Comparison of ENCODE assay signal across 8 cellular contexts in the genomic region with DNA sequence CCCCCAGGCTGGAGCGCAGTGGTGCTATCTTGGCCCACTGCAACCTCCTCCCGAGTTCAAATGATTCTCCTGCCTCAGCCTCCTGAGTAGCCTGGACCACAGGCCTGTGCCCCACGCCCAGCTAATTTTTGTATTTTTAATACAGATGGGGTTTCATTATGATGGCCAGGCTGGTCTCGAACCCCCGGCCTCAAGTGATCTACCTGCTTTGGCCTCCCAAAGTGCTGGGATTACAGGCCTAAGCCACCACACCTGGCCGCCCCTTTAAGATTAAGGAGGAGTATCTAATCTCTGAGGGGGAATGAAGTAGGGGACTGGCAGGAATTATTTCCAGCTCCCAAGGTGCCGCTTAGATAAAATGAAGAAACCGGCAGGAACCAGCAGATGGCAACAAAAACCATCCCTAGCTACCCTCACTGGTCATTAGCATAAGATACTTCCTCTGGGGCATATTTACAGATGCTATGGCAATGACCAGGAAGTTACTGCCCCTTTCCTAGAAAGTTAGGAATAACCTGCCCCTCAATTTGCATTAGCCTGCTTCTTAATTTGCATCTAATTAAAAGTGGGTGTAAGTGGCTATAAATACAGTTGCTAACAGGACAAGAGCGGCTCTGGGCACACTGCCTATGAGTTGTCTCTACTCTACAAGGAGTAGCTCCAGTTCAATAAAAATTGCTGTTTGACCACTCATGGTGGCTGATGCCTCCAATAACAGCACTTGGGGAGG. TPM values are rescaled to one million over a fixed set of nuclear protein-coding genes. Genes with fewer than 3 reads are reported as not detected.
DNase-seq lines count a peak whose midpoint lies in the region; ATAC-seq and TF ChIP-seq lines count a peak whose summit lies in the region.

No MANE protein-coding gene starts in this region.

- peaks cover 27% of the 10 kb centered on the region for H3F3A ChIP-seq in DOHH2 (ENCODE audit: control insufficient read depth, insufficient read depth)
- no peaks in the 10 kb centered on the region for H3F3A ChIP-seq in SK-N-SH (replicated peaks; ENCODE audit: insufficient read depth)

- peak; percentile 53; the same call in 1 of the 2 replicates for TF ChIP-seq RAD21 in SK-N-SH (IDR thresholded peaks at IDR 0.05; ENCODE audit: low read length)

- H3K4me1 ChIP-seq in DOHH2 (ENCODE audit: control insufficient read depth, low read length) (peaks cover 52% of the 10 kb centered on the region), SK-N-SH (ENCODE audit: control insufficient read depth in 1 of 2, insufficient read depth in 2 of 2, low read depth in 1 of 2, low read length in 1 of 2) (no peaks in the 10 kb centered on the region), stomach (no peaks in the 10 kb centered on the region)

- peak overlapping the region; percentile 88 for H3K4me3 ChIP-seq in DOHH2 (ENCODE audit: low read length)
- H3K4me3 ChIP-seq in SK-N-SH (ENCODE audit: low read depth in 2 of 2, low read length in 1 of 2): no peak overlapping the region
- no peak overlapping the region for H3K4me3 ChIP-seq in stomach

- CTCF ChIA-PET in SK-N-SH (lab: Yijun Ruan, JAX): interaction anchor here (0.9 to 1.5 kb wide), 5 partner anchors 9 to 30 kb away, joined by 3 to 7 read pairs (median 4); partner anchors contain the start of genes LRRC41 and UQCRH

- ATAC-seq in GM19455 (IDR thresholded peaks at IDR 0.05; ENCODE audit: unreplicated experiment): peak; percentile 46

- no peak overlapping the region for H3K9ac ChIP-seq in SK-N-SH

- no peak for TF ChIP-seq EP300 in SK-N-SH (IDR thresholded peaks at IDR 0.05; ENCODE audit: borderline replicate concordance in 1 of 2, low read depth in 1 of 2, low read length in 1 of 2)
- TF ChIP-seq EP300 in stomach (IDR thresholded peaks at IDR 0.05): no peak

- H3K9me2 ChIP-seq in DOHH2 (replicated peaks; ENCODE audit: control insufficient read depth, low read length) (no peaks in the 10 kb centered on the region), SK-N-SH (no peaks in the 10 kb centered on the region)

- no peak for TF ChIP-seq POLR2A in stomach (IDR thresholded peaks at IDR 0.05)

- H3K9me3 ChIP-seq in DOHH2 (ENCODE audit: control insufficient read depth, insufficient read depth, low read length) (no peaks in the 10 kb centered on the region), SK-N-SH (no peaks in the 10 kb centered on the region), stomach (no peaks in the 10 kb centered on the region)

- H3K27ac ChIP-seq in DOHH2 (ENCODE audit: low read depth, low read length): peak overlapping the region; percentile 87
- H3K27ac ChIP-seq in SK-N-SH (ENCODE audit: low read depth in 2 of 2, low read length in 1 of 2): no peak overlapping the region
- H3K27ac ChIP-seq in stomach: no peak overlapping the region

- DNase-seq in HT-29 (ENCODE audit: low spot score) (peak; percentile 75), SK-N-SH (peak; percentile 59), inferior parietal cortex (ENCODE audit: extremely low spot score) (peak; percentile 25), stomach (no peak), NCI-H128 (lab: John Stamatoyannopoulos, UW; ENCODE audit: unreplicated experiment) (no peak), dedifferentiated amniotic fluid mesenchymal stem cell (ENCODE audit: extremely low spot score) (no peak)

- H3K4me2 ChIP-seq in DOHH2 (ENCODE audit: low read length): peak overlapping the region; percentile 69
- H3K4me2 ChIP-seq in SK-N-SH: no peak overlapping the region

- intact Hi-C loops in stomach (cut with DNase I; ENCODE audit: low total_unique reads): no loop called here

- H3K27me3 ChIP-seq in DOHH2 (ENCODE audit: control insufficient read depth, low read length) (no peaks in the 10 kb centered on the region), SK-N-SH (ENCODE audit: insufficient read depth) (no peaks in the 10 kb centered on the region), stomach (no peaks in the 10 kb centered on the region)

- 85% methylated on average over 9 of the region's 9 CpGs for WGBS in SK-N-SH (ENCODE audit: low lambda C conversion rate)
- WGBS in stomach, 5 donors: 70 to 84% (median 74%) methylated on average over 7 to 9 of the region's 9 CpGs

- no peaks in the 10 kb centered on the region for H4K20me1 ChIP-seq in DOHH2 (ENCODE audit: control insufficient read depth, insufficient read depth, low read depth, low read length)
- H4K20me1 ChIP-seq in SK-N-SH (ENCODE audit: insufficient read depth): no peaks in the 10 kb centered on the region

- H3K79me2 ChIP-seq in DOHH2 (ENCODE audit: control insufficient read depth, low read length): peaks cover 31% of the 10 kb centered on the region
- no peaks in the 10 kb centered on the region for H3K79me2 ChIP-seq in SK-N-SH (ENCODE audit: insufficient read depth)

- H3K36me3 ChIP-seq in DOHH2 (ENCODE audit: control insufficient read depth, low read length) (peaks cover 15% of the 10 kb centered on the region; the same call in 1 of the 2 replicates), SK-N-SH (replicated peaks in 1 of 2; ENCODE audit: control insufficient read depth in 1 of 2, insufficient read depth in 2 of 2, low read length in 1 of 2) (no peaks in the 10 kb centered on the region), stomach (no peaks in the 10 kb centered on the region)

- POLR2A ChIA-PET in SK-N-SH (lab: Yijun Ruan, JAX): no interaction called here

- no peak overlapping the region for H2AFZ ChIP-seq in SK-N-SH (ENCODE audit: low read depth)

- peak; percentile 72 for TF ChIP-seq CTCF in DOHH2 (IDR thresholded peaks at IDR 0.05; ENCODE audit: low read depth, low read length, poor library complexity, severe bottlenecking)
- peak; percentile 35 for TF ChIP-seq CTCF in SK-N-SH (IDR thresholded peaks at IDR 0.05)
- no peak for TF ChIP-seq CTCF in stomach (IDR thresholded peaks at IDR 0.05)

TF ChIP-seq in SK-N-SH, 30 proteins besides CTCF, POLR2A, EP300 and RAD21:
- TF ChIP-seq CHD2 (IDR thresholded peaks at IDR 0.05; ENCODE audit: low read length, partially characterized antibody) (no peak), FOXM1 (IDR thresholded peaks at IDR 0.05; ENCODE audit: low read depth) (no peak), MXI1 (IDR thresholded peaks at IDR 0.05; ENCODE audit: low read depth, low read length) (no peak), FOSL2 (IDR thresholded peaks at IDR 0.05; ENCODE audit: borderline replicate concordance, low read depth) (no peak), SMC3 (IDR thresholded peaks at IDR 0.05; ENCODE audit: low read depth, low read length) (peak; percentile 18; the same call in 1 of the 2 replicates)

RNA-seq across cellular contexts. Expression of gene NSUN4, which starts 7.1 kb away (rescaled TPM):
- 6.8 and 24.8 TPM in 2 replicates for total RNA-seq in HT-29 (2014; rRNA removed; shearing (Covaris generic))
- polyA plus RNA-seq in SK-N-SH (2012; rRNA removed) (14.7 and 18.8 TPM in 2 replicates), stomach (10 to 100 TPM in 1 of 3 donors, 1 to 10 TPM in 2; 6.6 to 15.4 (median 7.4) TPM)
- polyA plus RNA-seq in SK-N-SH (2012; cell fraction: cytosol; rRNA removed): 11.4 and 15.8 TPM in 2 replicates
- polyA plus RNA-seq in SK-N-SH (2012; cell fraction: nucleus; rRNA removed): 22.7 and 26.9 TPM in 2 replicates
- total RNA-seq in stomach: 10 to 100 TPM in 3 of 5 donors, 1 to 10 TPM in 2; 1.2 to 56.7 (median 15.4) TPM

RNA-seq across cellular contexts. Expression of gene UQCRH, which starts 30.0 kb away (rescaled TPM):
- 412 and 429 TPM in 2 replicates for total RNA-seq in HT-29 (2014; rRNA removed; shearing (Covaris generic))
- polyA plus RNA-seq in SK-N-SH (2012; rRNA removed): 971 and 1,411 TPM in 2 replicates
- polyA plus RNA-seq in SK-N-SH (2012; cell fraction: cytosol; rRNA removed): 1,815 and 2,051 TPM in 2 replicates
- polyA plus RNA-seq in SK-N-SH (2012; cell fraction: nucleus; rRNA removed): 140 and 205 TPM in 2 replicates
- 100 to 1,000 TPM; 200 to 379 (median 296) TPM for total RNA-seq in stomach
- polyA plus RNA-seq in stomach: 100 to 1,000 TPM; 632 to 710 (median 677) TPM

RNA-seq across cellular contexts. Expression of gene LRRC41, which starts 30.0 kb away (rescaled TPM):
- 31.1 and 32.3 TPM in 2 replicates for total RNA-seq in HT-29 (2014; rRNA removed; shearing (Covaris generic))
- polyA plus RNA-seq in SK-N-SH (2012; rRNA removed) (59.3 and 66.0 TPM in 2 replicates), stomach (10 to 100 TPM; 22.3 to 28.7 (median 22.7) TPM)
- polyA plus RNA-seq in SK-N-SH (2012; cell fraction: cytosol; rRNA removed): 27.8 and 44.8 TPM in 2 replicates
- 79.7 and 99.7 TPM in 2 replicates for polyA plus RNA-seq in SK-N-SH (2012; cell fraction: nucleus; rRNA removed)
- 100 to 1,000 TPM in 1 of 5 donors, 10 to 100 TPM in 4; 21.6 to 110 (median 61.9) TPM for total RNA-seq in stomach

Comparison
In these comparisons a context has a peak if more than half of its experiments do, and no peak if none do; other contexts are left out.
1. CTCF ChIP-seq: peak in DOHH2 (single experiment) and SK-N-SH (single experiment); none in stomach (0 of 7).
2. DNase-seq: peak in HT-29 (single experiment), SK-N-SH (single experiment) and inferior parietal cortex (single experiment); none in stomach (single experiment), NCI-H128 (single experiment) and dedifferentiated amniotic fluid mesenchymal stem cell (single experiment).